23 cellular contexts compared by ENCODE assay signal in the genomic region with DNA sequence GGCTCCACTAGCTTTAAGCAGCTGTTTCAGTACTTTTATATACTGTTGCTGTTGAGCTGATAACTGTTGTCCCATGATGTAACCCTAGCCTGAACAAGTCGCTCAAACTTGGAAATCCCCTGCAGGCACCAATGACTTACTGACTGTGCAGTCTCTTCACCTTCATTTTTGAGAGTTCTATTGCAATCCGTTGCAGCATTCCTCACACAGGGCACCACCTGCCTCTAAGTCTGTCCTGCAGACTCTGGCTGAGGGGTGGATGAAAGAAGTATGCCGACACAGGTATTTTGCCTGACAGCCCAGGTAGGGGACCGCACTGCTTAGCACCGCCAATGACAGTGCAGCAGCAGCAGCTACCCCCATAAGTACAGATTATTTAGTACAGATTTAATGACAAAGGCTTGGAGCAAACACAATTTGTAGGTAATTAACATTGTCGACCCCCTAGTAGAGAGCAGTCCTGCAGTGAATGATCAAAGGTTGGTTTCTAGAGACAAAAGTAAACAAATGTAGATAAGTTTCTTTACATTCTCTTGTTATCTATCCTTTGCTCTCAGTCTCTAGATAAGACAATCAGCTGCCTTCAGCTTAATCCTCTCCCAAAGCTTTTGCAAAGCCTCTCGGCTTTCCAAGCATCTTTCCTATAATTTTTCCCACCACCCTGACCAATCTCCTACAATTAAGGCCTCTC.
"Had no signal": no experiment of that assay in that cellular context is flagged by ENCODE, and none has a peak within 500 bp of the region (broad histone marks: within the 10 kb centered on the region; RNA-seq: fewer than 3 reads in every experiment).

No MANE protein-coding gene starts in this region.

- ATAC-seq: activated CD4-positive, CD25-positive, alpha-beta regulatory T cell treated with anti-CD3 and anti-CD28 coated beads, Interleukin-2, amount 50 U/mL, for 24 hours; activated T-cell treated with anti-CD3 and anti-CD28 coated beads, Interleukin-2, amount 50 U/mL, for 72 hours; left lobe of liver had no signal

- H3K27ac ChIP-seq: cardiac muscle cell had no signal

- H3K4me1 Mint-ChIP-seq: nephron had no signal

- H3K27me3 Mint-ChIP-seq: activated naive CD8-positive, alpha-beta T cell had no signal

- H3K27me3 ChIP-seq: cardiac muscle cell had no signal

- H3K4me3 ChIP-seq: cardiac muscle cell, lung had no signal

- H3K36me3 Mint-ChIP-seq: activated naive CD8-positive, alpha-beta T cell had no signal

- DNase-seq: activated CD4-positive, alpha-beta T cell treated with anti-CD3 and anti-CD28 coated beads, Interleukin-2, amount 50 U/mL, for 1 hour; activated CD8-positive, alpha-beta memory T cell treated with anti-CD3 and anti-CD28 coated beads, Interleukin-2, amount 50 U/mL, for 48 hours; activated gamma-delta T cell; activated T-cell treated with anti-CD3 and anti-CD28 coated beads, Interleukin-2, amount 50 U/mL, for 72 hours; dermis blood vessel endothelial cell; effector memory CD4-positive, alpha-beta T cell; hippocampal formation; kidney; midbrain; nucleus accumbens; posterior cingulate gyrus; stimulated activated CD4-positive, alpha-beta T cell treated with anti-CD3 and anti-CD28 coated beads, Interleukin-12 subunit alpha, Interleukin-12 subunit beta, amount 100 ng/mL, for 4 hours; stimulated activated CD4-positive, alpha-beta T cell treated with anti-CD3 and anti-CD28 coated beads, Interleukin-1b, Interleukin-23, amount 100 ng/mL, for 48 hours; stimulated activated CD8-positive, alpha-beta memory T cell treated with anti-CD3 and anti-CD28 coated beads, Interleukin-4, amount 100 ng/mL, for 48 hours; stimulated activated naive CD4-positive, alpha-beta T cell; T-helper 1 cell; T1000 had no signal

- H3K36me3 ChIP-seq: cardiac muscle cell had no signal

- H3K27ac Mint-ChIP-seq: activated naive CD8-positive, alpha-beta T cell; activated T-cell treated with anti-CD3 and anti-CD28 coated beads, Interleukin-2, amount 50 U/mL, for 72 hours; nephron had no signal

- H3K4me3 Mint-ChIP-seq: activated naive CD8-positive, alpha-beta T cell; activated T-cell treated with anti-CD3 and anti-CD28 coated beads, Interleukin-2, amount 50 U/mL, for 72 hours; nephron had no signal
